Comparison of ENCODE assay signal across 8 cellular contexts in genomic region chr7:66739953-66740301, GRCh38. TPM values are rescaled to one million over a fixed set of nuclear protein-coding genes. Genes with fewer than 3 reads are reported as not detected.
DNase-seq lines count a peak whose midpoint lies in the region; ATAC-seq and TF ChIP-seq lines count a peak whose summit lies in the region.

No MANE protein-coding gene starts in this region.

- H3K27ac ChIP-seq in KMS-11 = peak overlapping the region; percentile 67
- H3K27ac ChIP-seq in muscle layer of colon (ENCODE audit: low read depth, low read length) = peak overlapping the region; percentile 98

- H3K4me1 ChIP-seq in KMS-11 (ENCODE audit: low read depth, poor library complexity, severe bottlenecking) = peaks cover 10% of the 10 kb centered on the region
- H3K4me1 ChIP-seq in muscle layer of colon (ENCODE audit: insufficient read depth, low read length) = peaks cover 9% of the 10 kb centered on the region

- ATAC-seq in GM18505 (IDR thresholded peaks at IDR 0.05; ENCODE audit: unreplicated experiment) = peak; percentile 0
- no peak for ATAC-seq in HG03039 (IDR thresholded peaks at IDR 0.05; ENCODE audit: unreplicated experiment)
- ATAC-seq in GM21360 (IDR thresholded peaks at IDR 0.05; ENCODE audit: unreplicated experiment) = no peak

- DNase-seq in chondrocyte (ENCODE audit: low spot score) (no peak), NCI-H2171 treated with DMSO at 0.1 percent for 48 hours (lab: John Stamatoyannopoulos, UW) (no peak), DMS 273 treated with DMSO at 0.1 percent for 48 hours (lab: John Stamatoyannopoulos, UW) (no peak)

- H3K4me3 ChIP-seq in KMS-11 (IDR thresholded peaks at IDR 0.05; ENCODE audit: insufficient read depth, low read depth, low read length) = no peak overlapping the region
- peak overlapping the region; percentile 85 to 92 for H3K4me3 ChIP-seq in muscle layer of colon (ENCODE audit: low read depth in 1 of 2, low read length in 2 of 2)

- peak overlapping the region; percentile 90 for H3K4me3 Mint-ChIP-seq in chondrocyte (ENCODE audit: unreplicated experiment)

- peak overlapping the region; percentile 89 for H2AFZ ChIP-seq in KMS-11 (ENCODE audit: low read depth)

- H3K4me1 Mint-ChIP-seq in chondrocyte (ENCODE audit: low read depth) = peaks cover 32% of the 10 kb centered on the region

- no peaks in the 10 kb centered on the region for H4K20me1 ChIP-seq in KMS-11 (ENCODE audit: insufficient read depth)

- H3K36me3 ChIP-seq in KMS-11 (ENCODE audit: insufficient read depth) = no peaks in the 10 kb centered on the region
- no peaks in the 10 kb centered on the region for H3K36me3 ChIP-seq in muscle layer of colon (ENCODE audit: insufficient read depth, low read length)

- no peak for TF ChIP-seq CTCF in KMS-11 (conservative IDR thresholded peaks at IDR 0.05; ENCODE audit: low read depth, low read length)
- TF ChIP-seq CTCF in chondrocyte (IDR thresholded peaks at IDR 0.05) = no peak

- peaks cover 7% of the 10 kb centered on the region for H3K9me3 ChIP-seq in muscle layer of colon (ENCODE audit: low read length)

- peak overlapping the region; percentile 97 for H3K27ac Mint-ChIP-seq in chondrocyte (ENCODE audit: unreplicated experiment)

- peaks cover 9% of the 10 kb centered on the region for H3K9me3 Mint-ChIP-seq in chondrocyte (ENCODE audit: low read depth)

- H3K9ac ChIP-seq in KMS-11 (peak overlapping the region; percentile 60), muscle layer of colon (ENCODE audit: low read length) (peak overlapping the region; percentile 86)

- H3K4me2 ChIP-seq in KMS-11 = peak overlapping the region; percentile 87

- no peaks in the 10 kb centered on the region for H3K27me3 Mint-ChIP-seq in chondrocyte (ENCODE audit: low read depth)

- peaks cover 8% of the 10 kb centered on the region for H3K36me3 Mint-ChIP-seq in chondrocyte (ENCODE audit: low read depth)

- peaks cover 33% of the 10 kb centered on the region; the same call in 1 of the 2 replicates for H3K79me2 ChIP-seq in KMS-11 (ENCODE audit: insufficient read depth, low read depth)

- no peak for TF ChIP-seq POLR2A in GM18505 (IDR thresholded peaks at IDR 0.05; ENCODE audit: borderline replicate concordance, extremely low read depth, insufficient read depth, insufficient read length)

- H3K27me3 ChIP-seq in KMS-11 (ENCODE audit: insufficient read depth, low read depth) = no peaks in the 10 kb centered on the region
- H3K27me3 ChIP-seq in muscle layer of colon (ENCODE audit: control insufficient read depth in 1 of 2, insufficient read depth in 2 of 2, low read length in 2 of 2) = no peaks in the 10 kb centered on the region

RNA-seq across cellular contexts. Expression of gene RABGEF1, which starts 0.6 kb away (rescaled TPM):
- total RNA-seq in chondrocyte = 26.8 to 29.5 TPM (median 27.9 TPM) in 3 replicates
